In genomic region chr14:22646570-22647254, GRCh38 we compare ENCODE assay signal across 15 cellular contexts. TPM values are rescaled to one million over a fixed set of nuclear protein-coding genes. Genes with fewer than 3 reads are reported as not detected.
A peak's percentile ranks its signal among the peaks of the same experiment; 100 is the strongest.
DNase-seq lines count a peak whose midpoint lies in the region; ATAC-seq and TF ChIP-seq lines count a peak whose summit lies in the region.
"Had no signal": no experiment of that assay in that cellular context is flagged by ENCODE, and none has a peak within 500 bp of the region (broad histone marks: within the 10 kb centered on the region; RNA-seq: fewer than 3 reads in every experiment).

No MANE protein-coding gene starts in this region.

- H3K9me3 ChIP-seq in HCT116 (ENCODE audit: control insufficient read depth in 1 of 2, insufficient read depth in 1 of 2, low read depth in 1 of 2, low read length in 2 of 2), result no peaks in the 10 kb centered on the region
- H3K9me3 ChIP-seq in RWPE2 (ENCODE audit: severe bottlenecking), result no peaks in the 10 kb centered on the region
- H3K9me3 ChIP-seq in lower lobe of right lung, result no peaks in the 10 kb centered on the region
- H3K9me3 ChIP-seq: Caco-2, colonic mucosa, psoas muscle, SK-N-SH had no signal

- H3K36me3 ChIP-seq in HCT116 (ENCODE audit: control insufficient read depth in 1 of 2, insufficient read depth in 2 of 2, low read length in 2 of 2) (no peaks in the 10 kb centered on the region), RWPE2 (ENCODE audit: low read depth) (no peaks in the 10 kb centered on the region), lower lobe of right lung (no peaks in the 10 kb centered on the region)
- H3K36me3 ChIP-seq: colonic mucosa had no signal

- CTCF ChIA-PET in HCT116 (lab: Charles Lee), result interaction anchor here (1.0 to 1.9 kb wide), 4 partner anchors 57 to 87 kb away, joined by 3 to 12 read pairs (median 4); no protein-coding TSS in a partner anchor

- H3K4me3 ChIP-seq in AG10803 (ENCODE audit: low read length), result no peak overlapping the region
- no peak overlapping the region for H3K4me3 ChIP-seq in HCT116 (replicated peaks in 1 of 2; ENCODE audit: low read depth in 1 of 2, low read length in 2 of 2)
- H3K4me3 ChIP-seq in RWPE2 (ENCODE audit: severe bottlenecking), result no peak overlapping the region
- no peak overlapping the region for H3K4me3 ChIP-seq in fibroblast of villous mesenchyme (ENCODE audit: low read depth, low read length)
- H3K4me3 ChIP-seq in lower lobe of right lung, result no peak overlapping the region
- H3K4me3 ChIP-seq: colonic mucosa, psoas muscle had no signal

- H3K4me1 ChIP-seq in HCT116 (ENCODE audit: control insufficient read depth in 1 of 2, insufficient read depth in 2 of 2, low read length in 2 of 2) (peaks cover 5 to 17% of the 10 kb centered on the region in 2 experiments; a peak in 2 of 4 replicates), RWPE2 (ENCODE audit: insufficient read depth, poor library complexity, severe bottlenecking) (peaks cover 39% of the 10 kb centered on the region), lower lobe of right lung (no peaks in the 10 kb centered on the region)
- H3K4me1 ChIP-seq: colonic mucosa had no signal

- TF ChIP-seq CTCF in AG10803 (conservative IDR thresholded peaks at IDR 0.05; ENCODE audit: low read length) (no peak), HCT116 (IDR thresholded peaks at IDR 0.05 in 2 of 3, conservative IDR thresholded peaks at IDR 0.05 in 1 of 3; ENCODE audit: borderline replicate concordance in 1 of 3, insufficient read depth in 1 of 3, low read depth in 2 of 3, low read length in 2 of 3) (no peak), RWPE2 (IDR thresholded peaks at IDR 0.05; ENCODE audit: poor library complexity, severe bottlenecking) (no peak), fibroblast of villous mesenchyme (IDR thresholded peaks at IDR 0.05; ENCODE audit: insufficient read depth, low read depth, low read length) (no peak), lower lobe of right lung (IDR thresholded peaks at IDR 0.05) (no peak)

- ATAC-seq in HCT116 (no peak), RWPE2 (ENCODE audit: low read depth) (peak; percentile 34), lower lobe of right lung (no peak), GM18909 (IDR thresholded peaks at IDR 0.05; ENCODE audit: poor library complexity, unreplicated experiment) (no peak)
- ATAC-seq: psoas muscle had no signal

- TF ChIP-seq RAD21 in HCT116 (IDR thresholded peaks at IDR 0.05; ENCODE audit: low read depth), result no peak

- no peaks in the 10 kb centered on the region for H3K9me2 ChIP-seq in HCT116 (ENCODE audit: insufficient read depth)
- H3K9me2 ChIP-seq: SK-N-SH had no signal

- no peak overlapping the region for H3K9ac ChIP-seq in HCT116 (ENCODE audit: low read length)
- H3K9ac ChIP-seq: SK-N-SH had no signal

- H3K4me2 ChIP-seq in HCT116 (ENCODE audit: low read length), result peak overlapping the region; percentile 1; the same call in 1 of the 2 replicates
- H3K4me2 ChIP-seq: SK-N-SH had no signal

- BruUV-seq in HCT116 (replicated peaks; lab: Mats Ljungman, UMichigan), result no TSS peak

- DNase-seq in AG10803 (ENCODE audit: low read depth) (peak; percentile 89), HCT116 (ENCODE audit: low read depth, low spot score) (no peak), RWPE2 (ENCODE audit: low spot score) (no peak), fibroblast of villous mesenchyme (ENCODE audit: low read depth) (peak; percentile 92), lower lobe of right lung (no peak), substantia nigra (lab: John Stamatoyannopoulos, UW) (no peak), COR-L47 (lab: John Stamatoyannopoulos, UW) (no peak)
- DNase-seq: activated CD4-positive, CD25-positive, alpha-beta regulatory T cell treated with anti-CD3 and anti-CD28 coated beads, Interleukin-2, amount 50 U/mL, for 72 hours; Caco-2; colonic mucosa; hippocampal formation; psoas muscle; SK-N-SH had no signal

- no peak for TF ChIP-seq POLR2A in HCT116 (IDR thresholded peaks at IDR 0.05; ENCODE audit: borderline replicate concordance, extremely low read depth, insufficient read depth, insufficient read length)

- POLR2A ChIA-PET in HCT116 (lab: Charles Lee), result no interaction called here

- no peaks in the 10 kb centered on the region for H4K20me1 ChIP-seq in HCT116 (ENCODE audit: insufficient read depth)

- intact Hi-C loops in HCT116 (cut with micrococcal nuclease) (no loop called here), lower lobe of right lung (cut with DNase I) (no loop called here)

- no peak overlapping the region for H3K27ac ChIP-seq in HCT116 (ENCODE audit: low read depth, low read length)
- peak overlapping the region; percentile 85 for H3K27ac ChIP-seq in RWPE2 (ENCODE audit: poor library complexity, severe bottlenecking)
- H3K27ac ChIP-seq in lower lobe of right lung, result no peak overlapping the region
- H3K27ac ChIP-seq in substantia nigra (ENCODE audit: low read depth, low read length, poor library complexity, severe bottlenecking), result no peak overlapping the region
- H3K27ac ChIP-seq: colonic mucosa, psoas muscle had no signal

- H3K79me2 ChIP-seq in HCT116 (ENCODE audit: insufficient read depth, low read length), result no peaks in the 10 kb centered on the region

- H3K27me3 ChIP-seq in HCT116 (ENCODE audit: insufficient read depth, low read length) (no peaks in the 10 kb centered on the region), RWPE2 (ENCODE audit: insufficient read depth, poor library complexity, severe bottlenecking) (no peaks in the 10 kb centered on the region), lower lobe of right lung (ENCODE audit: low read depth) (no peaks in the 10 kb centered on the region)
- H3K27me3 ChIP-seq: colonic mucosa had no signal

- RAD21 ChIA-PET in HCT116 (lab: Charles Lee; ENCODE audit: low non-redundant PET in 1 of 2, low total read pairs in 2 of 2, uncharacterized antibody in 2 of 2, unreplicated experiment in 2 of 2), result no interaction called here

- no peak overlapping the region for H2AFZ ChIP-seq in HCT116 (ENCODE audit: low read depth, low read length, poor library complexity, severe bottlenecking)

TF ChIP-seq in HCT116, 20 proteins besides CTCF, POLR2A, EP300 and RAD21:
- TF ChIP-seq CEBPB (IDR thresholded peaks at IDR 0.05; ENCODE audit: low read depth) (peak; percentile 90), ZBTB33 (IDR thresholded peaks at IDR 0.05; ENCODE audit: extremely low read depth, insufficient replicate concordance, low read length) (no peak), SP1 (IDR thresholded peaks at IDR 0.05; ENCODE audit: low read depth) (0 out of 2 replicates have a peak, but pooled peaks have one; percentile 21), FOSL1 (IDR thresholded peaks at IDR 0.05; ENCODE audit: low read depth) (peak; percentile 60), JUND (IDR thresholded peaks at IDR 0.05) (peak; percentile 47)
- TF ChIP-seq, protein P1, sequence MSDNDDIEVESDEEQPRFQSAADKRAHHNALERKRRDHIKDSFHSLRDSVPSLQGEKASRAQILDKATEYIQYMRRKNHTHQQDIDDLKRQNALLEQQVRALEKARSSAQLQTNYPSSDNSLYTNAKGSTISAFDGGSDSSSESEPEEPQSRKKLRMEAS (IDR thresholded peaks at IDR 0.05), result no peak

RNA-seq across cellular contexts. Expression of gene OR6J1, which starts 2.6 kb away (rescaled TPM):
- total RNA-seq in HCT116 (2021; ENCODE audit: unreplicated experiment) (not detected), fibroblast of villous mesenchyme (not detected in 2 replicates), lower lobe of right lung (not detected)
- polyA plus RNA-seq in HCT116 (2012), result not detected in 2 replicates
- total RNA-seq: colonic mucosa, psoas muscle, urinary bladder had no signal
- polyA plus RNA-seq: psoas muscle, SK-N-SH, urinary bladder had no signal

RNA-seq across cellular contexts. Expression of gene ABHD4, which starts 48.6 kb away (rescaled TPM):
- total RNA-seq in HCT116 (2021; ENCODE audit: unreplicated experiment), result 9.4 TPM
- polyA plus RNA-seq in HCT116 (2012), result 6.2 and 8.4 TPM in 2 replicates
- total RNA-seq in fibroblast of villous mesenchyme, result 13.4 and 32.2 TPM in 2 replicates
- total RNA-seq in lower lobe of right lung, result 28.5 TPM

RNA-seq across cellular contexts. Expression of gene DAD1, which starts 57.7 kb away (rescaled TPM):
- total RNA-seq in HCT116 (2021; ENCODE audit: unreplicated experiment) (162 TPM), fibroblast of villous mesenchyme (318 and 369 TPM in 2 replicates), lower lobe of right lung (162 TPM)
- 142 and 163 TPM in 2 replicates for polyA plus RNA-seq in HCT116 (2012)

Comparison
In these comparisons a context has a peak if more than half of its experiments do, and no peak if none do; other contexts are left out.
1. DNase-seq: peak in AG10803 (single experiment) and fibroblast of villous mesenchyme (single experiment); none in HCT116 (single experiment), RWPE2 (single experiment), lower lobe of right lung (single experiment), substantia nigra (0 of 49) and COR-L47 (single experiment).